Comparison of ENCODE assay signal across 8 cellular contexts in genomic region chr3:123448503-123449091, GRCh38. TPM values are rescaled to one million over a fixed set of nuclear protein-coding genes. Genes with fewer than 3 reads are reported as not detected.
DNase-seq lines count a peak whose midpoint lies in the region; ATAC-seq and TF ChIP-seq lines count a peak whose summit lies in the region.

ADCY5 (minus strand) TSS chr3:123449090; CDS start chr3:123448545, 545 bp downstream.

- no peak for TF ChIP-seq POLR2A in ovary (IDR thresholded peaks at IDR 0.05)

- WGBS in ovary, 3 donors = 0 to 2% (median 1%) methylated on average over 10 to 71 of the region's 71 CpGs

- H3K36me3 ChIP-seq in HAP-1 (replicated peaks) (no peaks in the 10 kb centered on the region), ovary (no peaks in the 10 kb centered on the region)

- no peak for TF ChIP-seq CTCF in ovary (IDR thresholded peaks at IDR 0.05)

- no peaks in the 10 kb centered on the region for H3K9me3 Mint-ChIP-seq in activated CD4-positive, alpha-beta memory T cell treated with anti-CD3 and anti-CD28 coated beads, Interleukin-2, amount 10 ng/mL, durations not matched to agents 7 days and 5 days

- H3K27ac ChIP-seq in ovary = peak within 1 kb of the TSS; percentile 91 to 95

- H3K4me1 ChIP-seq in HAP-1 = no peaks in the 10 kb centered on the region; the same call in 1 of the 2 replicates
- peaks cover 18% of the 10 kb centered on the region for H3K4me1 ChIP-seq in ovary (ENCODE audit: insufficient read depth)

- CTCF ChIA-PET in activated CD4-positive, alpha-beta memory T cell treated with anti-CD3 and anti-CD28 coated beads, Interleukin-2, amount 10 ng/mL, durations not matched to agents 7 days and 5 days (lab: Charles Lee) = interaction anchor here (1.0 to 4.6 kb wide), 4 partner anchors 103 to 119 kb away, joined by 3 to 27 read pairs (median 3); no protein-coding TSS in a partner anchor

- POLR2A ChIA-PET in activated CD4-positive, alpha-beta memory T cell treated with anti-CD3 and anti-CD28 coated beads, Interleukin-2, amount 10 ng/mL, durations not matched to agents 7 days and 5 days (lab: Charles Lee) = no interaction called here

- ATAC-seq in Right ventricle myocardium inferior (peak; percentile 12), HG03457 (IDR thresholded peaks at IDR 0.05; ENCODE audit: unreplicated experiment) (no peak), GM18867 (IDR thresholded peaks at IDR 0.05; ENCODE audit: unreplicated experiment) (no peak), GM19463 (IDR thresholded peaks at IDR 0.05; ENCODE audit: unreplicated experiment) (no peak)

- DNase-seq in HAP-1 (ENCODE audit: low spot score in 2 of 2) (peak in 1 of 2 experiments; percentile 37), Right ventricle myocardium inferior (ENCODE audit: missing footprints) (no peak), ovary (peak; percentile 30 to 64 (median 57))
- no peak for DNase-seq in activated CD4-positive, alpha-beta memory T cell treated with anti-CD3 and anti-CD28 coated beads, Interleukin-2, amount 10 ng/mL, durations not matched to agents 7 days and 5 days
- no peak for DNase-seq in stimulated activated naive CD4-positive, alpha-beta T cell treated with Interleukin-2 at 50 U/mL for 16 hours (lab: John Stamatoyannopoulos, UW)

- peak within 1 kb of the TSS; percentile 33 for H3K4me3 ChIP-seq in HAP-1
- peak within 1 kb of the TSS; percentile 75 for H3K4me3 ChIP-seq in ovary

- TF ChIP-seq EP300 in ovary (IDR thresholded peaks at IDR 0.05) = no peak

- H3K4me1 Mint-ChIP-seq in activated CD4-positive, alpha-beta memory T cell treated with anti-CD3 and anti-CD28 coated beads, Interleukin-2, amount 10 ng/mL, durations not matched to agents 7 days and 5 days = peaks cover 9% of the 10 kb centered on the region

- intact Hi-C loops in Right ventricle myocardium inferior (cut with DNase I) = loop anchor here (2.0 to 5.0 kb wide), 4 partner anchors 36 to 101 kb away; no protein-coding TSS in a partner anchor
- intact Hi-C loops in ovary (cut with DNase I) = loop anchor here in 2 of 4 donors (5.0 to 10.0 kb wide), 3 partner anchors 64 to 116 kb away; no protein-coding TSS in a partner anchor

- H3K36me3 Mint-ChIP-seq in activated CD4-positive, alpha-beta memory T cell treated with anti-CD3 and anti-CD28 coated beads, Interleukin-2, amount 10 ng/mL, durations not matched to agents 7 days and 5 days (ENCODE audit: low read depth) = no peaks in the 10 kb centered on the region

- H3K9me3 ChIP-seq in HAP-1 (no peaks in the 10 kb centered on the region), ovary (no peaks in the 10 kb centered on the region)

- in situ Hi-C loops in HAP-1 (cut with MboI; ENCODE audit: low sequenced_read_pairs) = no loop called here

- H3K4me3 Mint-ChIP-seq in activated CD4-positive, alpha-beta memory T cell treated with anti-CD3 and anti-CD28 coated beads, Interleukin-2, amount 10 ng/mL, durations not matched to agents 7 days and 5 days = peak within 1 kb of the TSS; percentile 24

- H3K27me3 ChIP-seq in HAP-1 (ENCODE audit: low read depth) (peaks cover 30% of the 10 kb centered on the region), ovary (no peaks in the 10 kb centered on the region)

- no peak within 1 kb of the TSS for H3K27ac Mint-ChIP-seq in activated CD4-positive, alpha-beta memory T cell treated with anti-CD3 and anti-CD28 coated beads, Interleukin-2, amount 10 ng/mL, durations not matched to agents 7 days and 5 days

- H3K27me3 Mint-ChIP-seq in activated CD4-positive, alpha-beta memory T cell treated with anti-CD3 and anti-CD28 coated beads, Interleukin-2, amount 10 ng/mL, durations not matched to agents 7 days and 5 days = peaks cover 56% of the 10 kb centered on the region

RNA-seq across cellular contexts. Expression of gene ADCY5, which starts in this region (rescaled TPM):
- total RNA-seq in activated CD4-positive, alpha-beta memory T cell treated with anti-CD3 and anti-CD28 coated beads, Interleukin-2, amount 10 ng/mL, durations not matched to agents 7 days and 5 days = not detected
- 232 TPM for total RNA-seq in Right ventricle myocardium inferior
- total RNA-seq in ovary = 10 to 100 TPM in 6 of 7 donors, 1 to 10 TPM in 1; 5.3 to 36.2 (median 25.6) TPM
- polyA plus RNA-seq in ovary = 10 to 100 TPM; 15.4 to 17.1 TPM

Comparison
In these comparisons a context has a peak if more than half of its experiments do, and no peak if none do; other contexts are left out.
1. RNA of gene ADCY5 (total RNA-seq): 232 TPM in Right ventricle myocardium inferior (single experiment) and 5.3 to 36.2 TPM in ovary; not detected in activated CD4-positive, alpha-beta memory T cell treated with anti-CD3 and anti-CD28 coated beads, Interleukin-2, amount 10 ng/mL, durations not matched to agents 7 days and 5 days; every median in the first group is over 4 times any median in the second.
2. DNase-seq: peak in ovary (5 of 5); none in activated CD4-positive, alpha-beta memory T cell treated with anti-CD3 and anti-CD28 coated beads, Interleukin-2, amount 10 ng/mL, durations not matched to agents 7 days and 5 days (single experiment), Right ventricle myocardium inferior (single experiment) and stimulated activated naive CD4-positive, alpha-beta T cell treated with Interleukin-2 at 50 U/mL for 16 hours (single experiment).